ENCODE assay signal across 10 cellular contexts in the genomic region with DNA sequence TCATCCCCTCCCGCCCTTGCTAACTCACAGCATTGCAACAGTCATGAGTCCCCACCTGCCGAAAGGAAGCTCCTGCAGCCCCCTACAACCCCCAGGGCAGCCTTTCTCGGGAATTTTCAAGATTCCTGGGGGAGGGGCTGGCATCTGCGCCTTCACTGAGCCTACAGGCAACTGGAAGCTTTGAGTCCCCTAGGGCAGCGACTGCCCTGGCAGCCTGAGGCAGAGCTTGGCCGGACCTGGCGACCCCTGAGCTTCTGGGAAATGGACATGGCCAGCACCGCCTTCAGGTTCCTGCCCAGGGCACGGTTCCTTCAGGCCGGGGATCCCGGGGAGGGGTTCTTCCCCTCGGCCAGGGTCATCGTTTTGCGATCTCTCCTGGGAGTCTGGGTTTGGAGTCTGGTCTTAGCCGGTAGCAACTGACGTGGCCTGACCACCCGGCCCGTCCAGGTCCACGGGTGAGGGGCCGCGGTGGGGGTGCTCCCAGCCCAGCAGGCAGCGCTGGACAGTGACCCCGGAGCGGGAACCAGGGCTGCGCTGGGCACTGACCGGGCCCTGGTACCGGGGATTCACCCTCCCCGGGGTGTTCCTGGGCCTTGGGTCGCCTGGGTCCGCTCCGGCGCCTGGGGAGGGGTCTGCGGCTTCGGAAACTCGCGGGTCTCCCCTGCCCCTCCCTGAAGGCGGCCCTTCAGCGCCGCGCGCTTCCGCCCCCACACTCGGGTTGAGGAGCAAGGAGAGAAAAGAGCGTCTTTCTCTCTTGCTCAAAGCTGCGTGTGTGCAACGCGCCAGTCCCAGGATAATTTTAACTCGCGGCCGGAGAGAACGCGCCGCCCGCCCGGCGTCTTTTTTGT. TPM values are rescaled to one million over a fixed set of nuclear protein-coding genes. Genes with fewer than 3 reads are reported as not detected.
DNase-seq lines count a peak whose midpoint lies in the region; TF ChIP-seq lines count a peak whose summit lies in the region.
"Had no signal": no experiment of that assay in that cellular context is flagged by ENCODE, and none has a peak within 500 bp of the region (broad histone marks: within the 10 kb centered on the region; RNA-seq: fewer than 3 reads in every experiment).

No MANE protein-coding gene starts in this region.

- no peak for TF ChIP-seq CTCF in VCaP (conservative IDR thresholded peaks at IDR 0.05)
- no peak for TF ChIP-seq CTCF in thyroid gland (IDR thresholded peaks at IDR 0.05)

- H3K4me1 ChIP-seq in thyroid gland = peaks cover 28 to 56% of the 10 kb centered on the region in 2 donors

- peaks cover 16 to 18% of the 10 kb centered on the region in 2 donors for H3K36me3 ChIP-seq in thyroid gland

- intact Hi-C loops in thyroid gland (cut with DNase I) = no loop called here

- H3K36me3 Mint-ChIP-seq in activated naive CD8-positive, alpha-beta T cell = no peaks in the 10 kb centered on the region
- peaks cover 5% of the 10 kb centered on the region for H3K36me3 Mint-ChIP-seq in activated naive CD8-positive, alpha-beta T cell treated with anti-CD3 and anti-CD28 coated beads for 36 hours
- H3K36me3 Mint-ChIP-seq in immature natural killer cell = peaks cover 3 to 4% (median 3%) of the 10 kb centered on the region in 3 donors

- no peak for TF ChIP-seq POLR2A in thyroid gland (IDR thresholded peaks at IDR 0.05)

- peaks cover 3% of the 10 kb centered on the region for H3K27me3 Mint-ChIP-seq in activated naive CD8-positive, alpha-beta T cell
- peaks cover 28% of the 10 kb centered on the region for H3K27me3 Mint-ChIP-seq in activated naive CD8-positive, alpha-beta T cell treated with anti-CD3 and anti-CD28 coated beads for 36 hours
- H3K27me3 Mint-ChIP-seq in immature natural killer cell (ENCODE audit: low read depth in 3 of 3) = peaks cover 0 to 13% (median 11%) of the 10 kb centered on the region in 3 donors

- H3K9me3 ChIP-seq in thyroid gland = no peaks in the 10 kb centered on the region

- no peaks in the 10 kb centered on the region for H3K9me3 Mint-ChIP-seq in activated naive CD8-positive, alpha-beta T cell (ENCODE audit: low read depth)
- H3K9me3 Mint-ChIP-seq in activated naive CD8-positive, alpha-beta T cell treated with anti-CD3 and anti-CD28 coated beads for 36 hours = no peaks in the 10 kb centered on the region
- no peaks in the 10 kb centered on the region for H3K9me3 Mint-ChIP-seq in immature natural killer cell

- H3K27ac Mint-ChIP-seq in activated naive CD8-positive, alpha-beta T cell = no peak overlapping the region
- no peak overlapping the region for H3K27ac Mint-ChIP-seq in activated naive CD8-positive, alpha-beta T cell treated with anti-CD3 and anti-CD28 coated beads for 36 hours
- H3K27ac Mint-ChIP-seq in immature natural killer cell = no peak overlapping the region

- H3K4me1 Mint-ChIP-seq in activated naive CD8-positive, alpha-beta T cell (ENCODE audit: low read depth) = peaks cover 9% of the 10 kb centered on the region
- peaks cover 2% of the 10 kb centered on the region for H3K4me1 Mint-ChIP-seq in activated naive CD8-positive, alpha-beta T cell treated with anti-CD3 and anti-CD28 coated beads for 36 hours
- H3K4me1 Mint-ChIP-seq in immature natural killer cell = peaks cover 0 to 6% of the 10 kb centered on the region in 2 donors

- no peaks in the 10 kb centered on the region for H3K27me3 ChIP-seq in thyroid gland

- H3K4me3 ChIP-seq in thyroid gland (replicated peaks in 1 of 3) = peak overlapping the region in 2 of 3 donors; percentile 22 to 32

- 6 to 7% methylated on average over 14 to 31 of the region's 56 CpGs for WGBS in thyroid gland, 2 donors

- H3K27ac ChIP-seq in VCaP (peak overlapping the region; percentile 47; the same call in 1 of the 2 replicates), thyroid gland (peak overlapping the region in 1 of 3 donors; percentile 58)

- no peak for DNase-seq in activated naive CD8-positive, alpha-beta T cell treated with anti-CD3 and anti-CD28 coated beads for 36 hours
- DNase-seq in immature natural killer cell (no peak), thyroid gland (no peak), cerebellar nuclear complex (lab: John Stamatoyannopoulos, UW) (no peak), NCI-H345 (lab: John Stamatoyannopoulos, UW) (no peak), Ammon's horn (ENCODE audit: low spot score) (no peak)
- DNase-seq: activated T-cell treated with anti-CD3 and anti-CD28 coated beads, Interleukin-2, amount 50 U/mL, for 1 hour; NCI-H187 had no signal

- peak overlapping the region; percentile 70 for H3K4me3 Mint-ChIP-seq in activated naive CD8-positive, alpha-beta T cell
- no peak overlapping the region for H3K4me3 Mint-ChIP-seq in activated naive CD8-positive, alpha-beta T cell treated with anti-CD3 and anti-CD28 coated beads for 36 hours
- H3K4me3 Mint-ChIP-seq in immature natural killer cell = peak overlapping the region in 3 of 5 donors; percentile 49 to 60 (median 49)

RNA-seq across cellular contexts. Expression of gene COL9A3, which starts 0.6 kb away (rescaled TPM):
- total RNA-seq in activated naive CD8-positive, alpha-beta T cell treated with anti-CD3 and anti-CD28 coated beads for 36 hours = 1 to 10 TPM in 1 of 2 experiments, under 1 TPM in 1; 0.35 to 1.0 TPM
- polyA plus RNA-seq in immature natural killer cell = under 1 TPM in 1 of 3 donors, not detected in 2; 0.87 TPM
- 100 to 1,000 TPM in 1 of 4 donors, 10 to 100 TPM in 2, 1 to 10 TPM in 1; 5.3 to 113 (median 62.8) TPM for total RNA-seq in thyroid gland

RNA-seq across cellular contexts. Expression of gene OGFR, which starts 11.6 kb away (rescaled TPM):
- total RNA-seq in activated naive CD8-positive, alpha-beta T cell treated with anti-CD3 and anti-CD28 coated beads for 36 hours = 10 to 100 TPM; 66.1 to 69.9 TPM
- 10 to 100 TPM; 21.6 to 75.3 (median 31.3) TPM for polyA plus RNA-seq in immature natural killer cell
- 10 to 100 TPM; 50.0 to 67.6 (median 63.7) TPM for total RNA-seq in thyroid gland

RNA-seq across cellular contexts. Expression of gene MRGBP, which starts 20.0 kb away (rescaled TPM):
- total RNA-seq in activated naive CD8-positive, alpha-beta T cell treated with anti-CD3 and anti-CD28 coated beads for 36 hours = 10 to 100 TPM; 19.3 to 19.8 TPM
- polyA plus RNA-seq in immature natural killer cell = 10 to 100 TPM; 10.4 to 15.3 (median 12.5) TPM
- 10 to 100 TPM in 3 of 4 donors, 1 to 10 TPM in 1; 9.9 to 14.6 (median 12.4) TPM for total RNA-seq in thyroid gland

RNA-seq across cellular contexts. Expression of gene TCFL5, which starts 45.4 kb away (rescaled TPM):
- total RNA-seq in activated naive CD8-positive, alpha-beta T cell treated with anti-CD3 and anti-CD28 coated beads for 36 hours = 1 to 10 TPM; 5.4 to 5.8 TPM
- 1 to 10 TPM in 2 of 3 donors, under 1 TPM in 1; 0.63 to 2.1 (median 1.1) TPM for polyA plus RNA-seq in immature natural killer cell
- total RNA-seq in thyroid gland = 10 to 100 TPM; 15.3 to 26.6 (median 20.6) TPM
